ENCODE assay signal across 7 cellular contexts in the genomic region with DNA sequence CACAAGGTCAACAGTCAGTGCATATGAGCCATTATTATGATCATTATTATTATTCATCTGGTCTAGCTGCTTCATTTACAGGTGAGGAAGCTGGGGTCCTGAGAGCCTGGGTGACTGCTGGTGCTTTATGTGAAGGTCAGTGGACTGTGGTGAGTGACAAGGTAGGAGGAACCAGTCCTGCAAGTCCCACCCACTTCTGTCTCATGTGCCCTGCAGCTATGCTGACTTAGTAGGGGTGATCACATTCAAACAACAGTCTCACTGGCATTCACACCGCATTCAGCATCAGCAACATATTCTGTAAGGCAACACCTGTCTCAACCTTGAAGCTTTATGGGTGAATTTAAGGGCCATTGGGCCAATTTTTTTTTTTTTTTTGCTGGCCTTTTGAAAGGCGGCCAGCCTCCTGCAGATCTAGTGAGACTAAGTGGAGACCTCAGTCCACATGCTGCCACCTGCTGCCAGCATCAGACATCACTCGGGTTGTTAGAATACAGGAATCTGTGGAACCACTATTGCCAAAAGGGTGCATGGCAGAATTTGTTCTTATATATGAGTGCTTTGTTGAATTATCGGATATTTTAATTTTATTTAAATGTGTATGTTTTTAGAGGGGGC. TPM values are rescaled to one million over a fixed set of nuclear protein-coding genes. Genes with fewer than 3 reads are reported as not detected.
A peak's percentile ranks its signal among the peaks of the same experiment; 100 is the strongest.
DNase-seq lines count a peak whose midpoint lies in the region; ATAC-seq and TF ChIP-seq lines count a peak whose summit lies in the region.

No MANE protein-coding gene starts in this region.

- ATAC-seq in HG03139 (IDR thresholded peaks at IDR 0.05; ENCODE audit: unreplicated experiment) (no peak), HG02759 (IDR thresholded peaks at IDR 0.05; ENCODE audit: unreplicated experiment) (no peak)

- no peaks in the 10 kb centered on the region for H3K79me2 ChIP-seq in PC-9 (ENCODE audit: low read depth)

- intact Hi-C loops in PC-9 (cut with micrococcal nuclease; ENCODE audit: unreplicated experiment): no loop called here

- H3K4me1 Mint-ChIP-seq in brain: peaks cover 30% of the 10 kb centered on the region

- no peaks in the 10 kb centered on the region for H3K36me3 Mint-ChIP-seq in brain

- H3K4me2 ChIP-seq in PC-9: no peak overlapping the region

- H2AFZ ChIP-seq in PC-9: no peak overlapping the region

- no peaks in the 10 kb centered on the region for H3K4me1 ChIP-seq in PC-9 (replicated peaks; ENCODE audit: insufficient read depth)

- no TSS peak for BruUV-seq in PC-9 (replicated peaks; lab: Mats Ljungman, UMichigan)

- POLR2A ChIA-PET in PC-9 (lab: Charles Lee; ENCODE audit: unreplicated experiment): no interaction called here

- no peaks in the 10 kb centered on the region for H3F3A ChIP-seq in PC-9 (ENCODE audit: insufficient read depth, low read depth)

- H3K9me2 ChIP-seq in PC-9 (ENCODE audit: insufficient read depth): no peaks in the 10 kb centered on the region

- H3K27ac Mint-ChIP-seq in brain: peak overlapping the region in 1 of 5 experiments; percentile 76

- no peak overlapping the region for H3K27ac ChIP-seq in PC-9

- no peak overlapping the region for H3K4me3 ChIP-seq in PC-9

- H4K20me1 ChIP-seq in PC-9 (ENCODE audit: insufficient read depth): no peaks in the 10 kb centered on the region

- no peak overlapping the region for H3K4me3 Mint-ChIP-seq in brain

- H3K27me3 Mint-ChIP-seq in brain: peaks cover 14% of the 10 kb centered on the region

- H3K27me3 ChIP-seq in PC-9 (ENCODE audit: insufficient read depth, low read depth): 0 out of 2 replicates have a peak, but pooled peaks cover 6% of the 10 kb centered on the region

- CTCF ChIA-PET in PC-9 (lab: Charles Lee): no interaction called here

- no peaks in the 10 kb centered on the region for H3K9me3 ChIP-seq in PC-9 (ENCODE audit: insufficient read depth, low read depth)

- DNase-seq in ELR (ENCODE audit: low read depth) (peak; percentile 52), HuH-7 (ENCODE audit: low spot score) (peak; percentile 47), PC-9 (peak in 1 of 2 experiments; percentile 15), lung microvascular endothelial cell (ENCODE audit: low read depth in 2 of 2) (peak; percentile 46 to 66)

- peaks cover 0 to 7% (median 0%) of the 10 kb centered on the region in 5 experiments for H3K9me3 Mint-ChIP-seq in brain

- H3K36me3 ChIP-seq in PC-9 (ENCODE audit: low read depth): no peaks in the 10 kb centered on the region

- TF ChIP-seq CTCF in PC-9 (conservative IDR thresholded peaks at IDR 0.05) (peak; percentile 41; the same call in 1 of the 2 replicates), brain (conservative IDR thresholded peaks at IDR 0.05) (peak; percentile 54 to 77)

RNA-seq across cellular contexts. Expression of a gene that starts 59.9 kb away (rescaled TPM):
- total RNA-seq in PC-9 (2021) (0.05 TPM in 1 of 2 replicates, not detected in the other), lung microvascular endothelial cell (under 0.01 TPM in 1 of 2 replicates, not detected in the other)
- polyA plus RNA-seq in brain (ENCODE audit: insufficient read depth, low read depth, low replicate concordance): 3.9 TPM
